In the genomic region with DNA sequence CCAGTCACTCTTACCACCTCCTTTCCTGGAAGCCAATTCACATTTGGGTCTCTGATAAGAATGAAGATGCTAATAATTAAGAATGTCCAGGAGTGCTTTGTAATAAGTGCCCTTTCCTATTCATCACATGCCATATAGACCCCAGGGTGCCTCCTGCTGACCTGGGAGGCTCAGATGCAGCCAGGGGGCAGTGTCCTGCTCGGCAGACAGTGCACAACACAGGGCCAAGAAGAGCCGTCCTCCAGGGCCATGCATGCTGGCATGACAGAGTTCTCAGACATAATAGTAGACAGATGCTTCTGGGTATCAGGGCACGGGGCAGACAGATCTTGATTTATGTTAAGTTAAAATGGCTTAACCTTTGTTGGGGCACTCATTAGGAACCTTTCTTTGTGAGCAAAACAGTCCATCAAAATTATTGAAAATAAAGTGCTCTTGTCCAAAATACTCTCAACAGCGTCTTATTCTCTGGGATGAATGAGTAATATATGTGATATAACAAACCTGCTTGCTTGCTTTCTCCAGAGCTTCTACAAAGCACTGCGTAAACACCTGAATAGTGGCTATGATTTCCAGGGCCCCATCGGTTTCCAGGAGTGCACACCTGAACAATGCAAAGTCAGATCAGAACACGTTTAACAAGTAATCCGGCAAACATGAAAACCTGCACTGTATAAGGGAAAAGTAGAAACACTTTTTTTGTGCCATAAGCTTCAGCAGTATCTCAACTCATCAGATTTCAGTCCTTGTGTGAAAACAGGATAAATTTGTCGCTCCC, we compare ENCODE assay signal across 12 cellular contexts.
DNase-seq lines count a peak whose midpoint lies in the region; ATAC-seq, FAIRE-seq and TF ChIP-seq lines count a peak whose summit lies in the region.
"Had no signal": no experiment of that assay in that cellular context is flagged by ENCODE, and none has a peak within 500 bp of the region (broad histone marks: within the 10 kb centered on the region; RNA-seq: fewer than 3 reads in every experiment).

No MANE protein-coding gene starts in this region.

- intact Hi-C loops in K562 (cut with micrococcal nuclease) (loop anchor here (10.0 kb wide), 1 partner anchor 570 kb away; the partner anchor contains the start of gene PCAT7), kidney (cut with DNase I) (loop anchor here (10.0 kb wide), 1 partner anchor 340 kb away; no protein-coding TSS in a partner anchor)

- no peak for TF ChIP-seq POLR2A in K562 (conservative IDR thresholded peaks at IDR 0.05)

- no peaks in the 10 kb centered on the region for H3K9me3 ChIP-seq in K562 (replicated peaks; ENCODE audit: control insufficient read depth, insufficient read depth, low read depth, low read length)
- no peaks in the 10 kb centered on the region for H3K9me3 ChIP-seq in kidney (ENCODE audit: control insufficient read depth in 1 of 2, low read length in 2 of 2)

- H3K4me3 ChIP-seq in K562 (no peak overlapping the region), kidney (ENCODE audit: low read length in 2 of 2) (no peak overlapping the region)

- H2AFZ ChIP-seq in K562 (ENCODE audit: low read depth, low read length): no peak overlapping the region

- ATAC-seq in K562 (peak; percentile 69; the same call in 2 of the 3 replicates), HG03135 (IDR thresholded peaks at IDR 0.05; ENCODE audit: unreplicated experiment) (no peak), GM18870 (IDR thresholded peaks at IDR 0.05; ENCODE audit: unreplicated experiment) (no peak)

- H3K79me2 ChIP-seq in K562 (ENCODE audit: control insufficient read depth, insufficient read depth, low read length): no peaks in the 10 kb centered on the region

- TF ChIP-seq EP300 in Ishikawa (IDR thresholded peaks at IDR 0.05; ENCODE audit: borderline replicate concordance) (no peak), K562 (IDR thresholded peaks at IDR 0.05; ENCODE audit: low read length) (no peak)

- TF ChIP-seq RAD21 in Ishikawa (IDR thresholded peaks at IDR 0.05; ENCODE audit: low read depth) (peak; percentile 13; the same call in 1 of the 2 replicates), K562 (CRISPR knock-in tag; conservative IDR thresholded peaks at IDR 0.05 in 1 of 2, IDR thresholded peaks at IDR 0.05 in 1 of 2) (no peak; a peak in 1 of 4 replicates)

- WGBS in K562 (ENCODE audit: insufficient coverage, low coverage, missing lambda C conversion rate): 77% methylated on average over 9 of the region's 9 CpGs

- BruUV-seq in K562 (replicated peaks; lab: Mats Ljungman, UMichigan): no TSS peak

- no peaks in the 10 kb centered on the region for H3K9me1 ChIP-seq in K562 (ENCODE audit: control insufficient read depth, insufficient read depth, low read length)

- FAIRE-seq in K562 (lab: Jason Lieb, UNC) (no peak), kidney (lab: Jason Lieb, UNC) (no peak)

- no peaks in the 10 kb centered on the region for H4K20me1 ChIP-seq in K562 (replicated peaks; ENCODE audit: control insufficient read depth, insufficient read depth, low read length)

- no peak for DNase-seq in AG09319 (ENCODE audit: extremely low read depth, low read depth)
- DNase-seq in K562 (ENCODE audit: extremely low read depth in 1 of 4, low spot score in 3 of 4): no peak
- no peak for DNase-seq in kidney
- DNase-seq in GM20000 (ENCODE audit: low spot score): no peak
- DNase-seq in NCI-H2171 (lab: John Stamatoyannopoulos, UW): no peak
- DNase-seq: mammary epithelial cell, NCI-H1417 treated with DMSO at 0.1 percent for 48 hours, right cardiac atrium, SHP77 had no signal

- H3K27ac ChIP-seq in K562 (ENCODE audit: extremely low read depth, low read depth, low read length): no peak overlapping the region
- no peak overlapping the region for H3K27ac ChIP-seq in kidney (ENCODE audit: low read depth in 2 of 2, low read length in 2 of 2)

- peak; percentile 29 for TF ChIP-seq CTCF in AG09319 (IDR thresholded peaks at IDR 0.05; ENCODE audit: low read depth, low read length)
- peak; percentile 28 to 37 (median 36); a peak in 4 of 6 replicates for TF ChIP-seq CTCF in K562 (IDR thresholded peaks at IDR 0.05 in 2 of 3, conservative IDR thresholded peaks at IDR 0.05 in 1 of 3; ENCODE audit: insufficient read depth in 2 of 3, low read depth in 1 of 3, low read length in 3 of 3)
- peak; percentile 6 for TF ChIP-seq CTCF in kidney (IDR thresholded peaks at IDR 0.05; ENCODE audit: borderline replicate concordance, extremely low read depth, insufficient read depth)
- no peak for TF ChIP-seq CTCF in GM20000 (IDR thresholded peaks at IDR 0.05; ENCODE audit: extremely low read depth, missing control alignments)

- POLR2A ChIA-PET in K562 (lab: Yijun Ruan, JAX): interaction anchor here (1.0 kb wide), 1 partner anchor 8 kb away, joined by 5 read pairs; no protein-coding TSS in a partner anchor

- H3K36me3 ChIP-seq in K562 (ENCODE audit: control insufficient read depth, insufficient read depth, low read length) (peaks cover 7% of the 10 kb centered on the region; the same call in 2 of the 3 replicates), kidney (ENCODE audit: control insufficient read depth in 1 of 2, insufficient read depth in 2 of 2, low read length in 2 of 2) (peaks cover 2 to 7% of the 10 kb centered on the region in 2 donors)

- H3K4me1 ChIP-seq in K562 (replicated peaks in 1 of 2; ENCODE audit: control insufficient read depth in 2 of 2, insufficient read depth in 2 of 2, low read length in 2 of 2) (peaks cover 0 to 6% of the 10 kb centered on the region in 2 experiments; a peak in 2 of 5 replicates), kidney (ENCODE audit: control insufficient read depth in 1 of 2, insufficient read depth in 1 of 2, low read depth in 1 of 2, low read length in 2 of 2) (peaks cover 5 to 9% of the 10 kb centered on the region in 2 donors)

- CTCF ChIA-PET in K562 (lab: Yijun Ruan, JAX; ENCODE audit: low intra/inter-chr PET ratio): interaction anchor here (0.6 kb wide), 1 partner anchor 569 kb away, joined by 3 read pairs; no protein-coding TSS in a partner anchor

- no peak overlapping the region for H3K4me2 ChIP-seq in K562 (ENCODE audit: insufficient read depth, low read length)

- no peaks in the 10 kb centered on the region for H3K27me3 ChIP-seq in K562 (ENCODE audit: control insufficient read depth in 2 of 2, insufficient read depth in 2 of 2, low read length in 2 of 2)

- H3K9ac ChIP-seq in K562 (ENCODE audit: insufficient read depth in 1 of 2, low read depth in 2 of 2, low read length in 2 of 2) (no peak overlapping the region), kidney (ENCODE audit: low read length in 2 of 2) (no peak overlapping the region)

- in situ Hi-C loops in K562 (cut with MboI): loop anchor here (5.0 to 10.0 kb wide), 2 partner anchors 340 to 442 kb away; no protein-coding TSS in a partner anchor

TF ChIP-seq in Ishikawa, 13 proteins besides CTCF, POLR2A, EP300 and RAD21 (continues in another document):
- TF ChIP-seq TCF12 (IDR thresholded peaks at IDR 0.05; ENCODE audit: low read depth): no peak
- TF ChIP-seq TEAD4 (IDR thresholded peaks at IDR 0.05): no peak
- no peak for TF ChIP-seq EGR1 (IDR thresholded peaks at IDR 0.05)
- TF ChIP-seq USF1 (IDR thresholded peaks at IDR 0.05): no peak
- no peak for TF ChIP-seq CREB1 (IDR thresholded peaks at IDR 0.05; ENCODE audit: low read depth)
- TF ChIP-seq MAX (IDR thresholded peaks at IDR 0.05): no peak

TF ChIP-seq in K562, 482 proteins besides CTCF, POLR2A, EP300 and RAD21 (continues in another document):
- TF ChIP-seq JUND (IDR thresholded peaks at IDR 0.05; ENCODE audit: borderline replicate concordance, low read depth, low read length): no peak
- no peak for TF ChIP-seq JUND (tag; IDR thresholded peaks at IDR 0.05; ENCODE audit: borderline replicate concordance, low read depth, low read length)
- no peak for TF ChIP-seq ILF3 (IDR thresholded peaks at IDR 0.05; ENCODE audit: borderline replicate concordance)
- no peak for TF ChIP-seq MEIS2 (IDR thresholded peaks at IDR 0.05; ENCODE audit: partially characterized antibody)
- no peak for TF ChIP-seq U2AF1 (optimal IDR thresholded peaks at IDR 0.05; ENCODE audit: low read depth, low read length)
- TF ChIP-seq, protein P1, sequence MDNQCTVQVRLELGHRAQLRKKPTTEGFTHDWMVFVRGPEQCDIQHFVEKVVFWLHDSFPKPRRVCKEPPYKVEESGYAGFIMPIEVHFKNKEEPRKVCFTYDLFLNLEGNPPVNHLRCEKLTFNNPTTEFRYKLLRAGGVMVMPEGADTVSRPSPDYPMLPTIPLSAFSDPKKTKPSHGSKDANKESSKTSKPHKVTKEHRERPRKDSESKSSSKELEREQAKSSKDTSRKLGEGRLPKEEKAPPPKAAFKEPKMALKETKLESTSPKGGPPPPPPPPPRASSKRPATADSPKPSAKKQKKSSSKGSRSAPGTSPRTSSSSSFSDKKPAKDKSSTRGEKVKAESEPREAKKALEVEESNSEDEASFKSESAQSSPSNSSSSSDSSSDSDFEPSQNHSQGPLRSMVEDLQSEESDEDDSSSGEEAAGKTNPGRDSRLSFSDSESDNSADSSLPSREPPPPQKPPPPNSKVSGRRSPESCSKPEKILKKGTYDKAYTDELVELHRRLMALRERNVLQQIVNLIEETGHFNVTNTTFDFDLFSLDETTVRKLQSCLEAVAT (IDR thresholded peaks at IDR 0.05): no peak
- no peak for TF ChIP-seq GATAD2A (IDR thresholded peaks at IDR 0.05)
- no peak for TF ChIP-seq TEAD2 (tag; IDR thresholded peaks at IDR 0.05)
- TF ChIP-seq ARNT (IDR thresholded peaks at IDR 0.05): no peak
